10 cellular contexts compared by ENCODE assay signal in the genomic region with DNA sequence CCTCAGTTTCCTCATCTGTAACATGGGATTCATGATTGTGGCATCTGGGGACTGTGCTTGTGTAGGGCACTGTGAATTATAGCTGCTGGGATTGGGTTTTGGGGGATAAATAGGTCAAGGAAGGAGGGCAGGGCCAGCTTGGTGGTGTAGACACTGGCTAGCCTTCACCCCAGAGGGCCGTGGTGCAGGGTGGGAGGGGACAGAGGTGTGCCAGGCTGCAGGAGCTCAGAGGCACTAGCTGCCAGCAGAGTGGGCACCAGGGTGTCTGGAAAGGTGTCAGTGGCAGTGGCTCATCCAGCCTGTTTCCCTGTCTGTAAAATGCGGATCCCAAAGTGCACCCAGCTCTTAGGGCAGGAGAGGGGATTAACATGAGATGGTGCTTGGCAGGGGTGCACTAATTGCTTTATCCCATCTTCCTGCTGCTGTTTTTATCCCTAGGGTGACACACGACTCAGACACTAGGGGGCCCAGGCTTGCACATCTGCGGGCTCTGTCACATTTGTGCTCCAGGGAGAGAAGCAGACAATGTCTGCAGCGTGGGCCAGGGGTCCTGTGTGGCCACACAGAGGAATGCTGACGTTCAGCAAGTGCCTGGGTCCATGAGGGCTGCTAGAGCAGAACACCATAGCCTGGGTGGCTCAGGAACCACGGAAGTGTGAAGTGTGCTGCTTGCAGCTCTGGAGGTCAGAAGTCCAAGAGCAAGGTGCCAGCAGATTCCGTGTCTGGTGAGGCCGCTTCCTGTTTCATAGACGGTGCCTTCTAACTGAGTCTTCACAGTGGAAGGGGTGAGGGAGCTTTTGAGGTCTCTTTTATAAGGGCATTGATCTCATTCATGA. TPM values are rescaled to one million over a fixed set of nuclear protein-coding genes. Genes with fewer than 3 reads are reported as not detected.
A peak's percentile ranks its signal among the peaks of the same experiment; 100 is the strongest.
DNase-seq lines count a peak whose midpoint lies in the region; ATAC-seq and TF ChIP-seq lines count a peak whose summit lies in the region.
"Had no signal": no experiment of that assay in that cellular context is flagged by ENCODE, and none has a peak within 500 bp of the region (broad histone marks: within the 10 kb centered on the region; RNA-seq: fewer than 3 reads in every experiment).

No MANE protein-coding gene starts in this region.

- no peak overlapping the region for H3K4me3 Mint-ChIP-seq in nephron

- peak; percentile 24 for TF ChIP-seq CTCF in GM12864 (IDR thresholded peaks at IDR 0.05; ENCODE audit: low read depth, low read length, missing control alignments)
- TF ChIP-seq CTCF in nephron (IDR thresholded peaks at IDR 0.05; ENCODE audit: unreplicated experiment in 3 of 3), result no peak

- H3K36me3 Mint-ChIP-seq in nephron (ENCODE audit: low read depth), result peaks cover 93% of the 10 kb centered on the region

- H3K4me1 Mint-ChIP-seq in nephron, result no peaks in the 10 kb centered on the region

- no peak overlapping the region for H3K4me3 ChIP-seq in GM12864 (ENCODE audit: low read depth, low read length)
- H3K4me3 ChIP-seq: upper lobe of left lung had no signal

- H3K27ac Mint-ChIP-seq in nephron, result peak overlapping the region in 2 of 3 experiments; percentile 28 to 51

- no peaks in the 10 kb centered on the region for H3K27me3 Mint-ChIP-seq in nephron (ENCODE audit: low read depth)

- DNase-seq in GM12864 (ENCODE audit: low read depth) (no peak), NCI-H82 (lab: John Stamatoyannopoulos, UW) (peak; percentile 98), dermis blood vessel endothelial cell (peak; percentile 35), NCI-H345 (lab: John Stamatoyannopoulos, UW) (no peak)
- no peak for DNase-seq in activated naive CD4-positive, alpha-beta T cell treated with anti-CD3 and anti-CD28 coated beads, Interleukin-2, amount 50 U/mL, for 16 hours
- DNase-seq: stimulated activated CD4-positive, alpha-beta T cell treated with anti-CD3 and anti-CD28 coated beads, Interleukin-15, amount 100 ng/mL, for 24 hours had no signal

- ATAC-seq in HG02571 (IDR thresholded peaks at IDR 0.05; ENCODE audit: unreplicated experiment) (no peak), HG02763 (IDR thresholded peaks at IDR 0.05; ENCODE audit: unreplicated experiment) (no peak)

- H3K9me3 Mint-ChIP-seq in nephron, result peaks cover 2% of the 10 kb centered on the region

RNA-seq across cellular contexts. Expression of gene OBSCN, which starts 19.3 kb away (rescaled TPM):
- 4.4 and 9.5 TPM in 2 replicates for total RNA-seq in dermis blood vessel endothelial cell

Comparison
In these comparisons a context has a peak if more than half of its experiments do, and no peak if none do; other contexts are left out.
1. DNase-seq: peak in NCI-H82 (single experiment) and dermis blood vessel endothelial cell (single experiment); none in GM12864 (single experiment), activated naive CD4-positive, alpha-beta T cell treated with anti-CD3 and anti-CD28 coated beads, Interleukin-2, amount 50 U/mL, for 16 hours (single experiment) and NCI-H345 (single experiment).